Comparison of ENCODE assay signal across 9 cellular contexts in genomic region chr1:40383095-40383487, GRCh38. TPM values are rescaled to one million over a fixed set of nuclear protein-coding genes. Genes with fewer than 3 reads are reported as not detected.
DNase-seq lines count a peak whose midpoint lies in the region; ATAC-seq and TF ChIP-seq lines count a peak whose summit lies in the region.
"Had no signal": no experiment of that assay in that cellular context is flagged by ENCODE, and none has a peak within 500 bp of the region (broad histone marks: within the 10 kb centered on the region; RNA-seq: fewer than 3 reads in every experiment).

No MANE protein-coding gene starts in this region.

- H3K27me3 ChIP-seq in Peyer's patch: no peaks in the 10 kb centered on the region
- no peaks in the 10 kb centered on the region for H3K27me3 ChIP-seq in prostate gland (replicated peaks; ENCODE audit: insufficient read depth)

- peak overlapping the region; percentile 87 to 100 (median 90) for H3K27ac ChIP-seq in Peyer's patch
- H3K27ac ChIP-seq in epithelial cell of prostate: peak overlapping the region; percentile 67
- peak overlapping the region; percentile 55 to 71 for H3K27ac ChIP-seq in prostate gland

- H3K36me3 ChIP-seq in Peyer's patch (no peaks in the 10 kb centered on the region), prostate gland (no peaks in the 10 kb centered on the region)

- intact Hi-C loops in prostate gland (cut with DNase I): no loop called here

- peak; percentile 67 for DNase-seq in ELR (ENCODE audit: low read depth)
- DNase-seq in Peyer's patch: peak in 1 of 3 donors; percentile 55
- no peak for DNase-seq in epithelial cell of prostate (ENCODE audit: low read depth, low spot score)
- DNase-seq in prostate gland (ENCODE audit: low spot score): peak; percentile 35
- no peak for DNase-seq in stimulated activated CD4-positive, alpha-beta T cell treated with anti-CD3 and anti-CD28 coated beads, Interleukin-4, amount 100 ng/mL, for 4 hours
- no peak for DNase-seq in epidermal melanocyte (ENCODE audit: insufficient read length, low spot score)
- DNase-seq in NK-92 (lab: John Stamatoyannopoulos, UW; ENCODE audit: unreplicated experiment): no peak
- DNase-seq: NCI-H187 had no signal

- no peak for ATAC-seq in HG03196 (IDR thresholded peaks at IDR 0.05; ENCODE audit: unreplicated experiment)

- TF ChIP-seq POLR2A in Peyer's patch (IDR thresholded peaks at IDR 0.05): no peak
- TF ChIP-seq POLR2A in prostate gland (IDR thresholded peaks at IDR 0.05): no peak

- H3K4me3 ChIP-seq in Peyer's patch: peak overlapping the region; percentile 5 to 37 (median 10)
- H3K4me3 ChIP-seq in prostate gland: no peak overlapping the region

- 43% methylated on average over 7 of the region's 7 CpGs for WGBS in prostate gland

- H3K4me1 ChIP-seq in Peyer's patch (peaks cover 0 to 38% (median 19%) of the 10 kb centered on the region in 4 donors), prostate gland (replicated peaks) (peaks cover 26% of the 10 kb centered on the region)

- H3K9me3 ChIP-seq in Peyer's patch: no peaks in the 10 kb centered on the region
- H3K9me3 ChIP-seq in prostate gland: no peaks in the 10 kb centered on the region

- TF ChIP-seq CTCF in Peyer's patch (IDR thresholded peaks at IDR 0.05) (no peak), prostate gland (IDR thresholded peaks at IDR 0.05) (no peak)

RNA-seq across cellular contexts. Expression of gene SMAP2, which starts 9.6 kb away (rescaled TPM):
- total RNA-seq in Peyer's patch: 100 to 1,000 TPM in 1 of 4 donors, 10 to 100 TPM in 3; 24.7 to 170 (median 33.7) TPM
- 10 to 100 TPM; 22.0 to 39.6 TPM for total RNA-seq in prostate gland

Comparison
In these comparisons a context has a peak if more than half of its experiments do, and no peak if none do; other contexts are left out.
1. DNase-seq: peak in ELR (single experiment) and prostate gland (single experiment); none in epithelial cell of prostate (single experiment), stimulated activated CD4-positive, alpha-beta T cell treated with anti-CD3 and anti-CD28 coated beads, Interleukin-4, amount 100 ng/mL, for 4 hours (0 of 2), epidermal melanocyte (single experiment) and NK-92 (single experiment).
2. H3K4me3 ChIP-seq: peak in Peyer's patch (4 of 4); none in prostate gland (0 of 2).
3. Peak in every context shown above with its lines, with median percentiles within 50 percentile points of each other: H3K27ac ChIP-seq.